37 cellular contexts compared by ENCODE assay signal in the genomic region with DNA sequence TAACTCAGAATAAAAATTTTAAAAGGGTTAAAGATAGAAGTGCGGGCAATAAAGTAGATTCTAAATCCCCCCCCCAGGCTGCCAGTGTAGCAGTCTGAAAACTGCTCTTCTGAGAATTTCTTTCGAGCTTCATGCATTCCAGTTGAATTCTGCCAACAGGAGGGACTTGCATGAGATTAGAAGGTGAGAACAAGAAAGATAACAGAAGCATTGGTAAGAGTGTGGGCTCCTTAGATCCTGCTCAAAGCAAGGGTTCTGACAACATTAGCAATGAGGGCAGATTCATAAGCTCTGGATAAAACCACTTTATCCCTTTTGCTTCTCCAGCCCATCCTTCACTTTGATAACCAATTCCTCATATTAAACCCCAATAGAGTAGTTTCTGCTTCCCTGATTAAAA.
"Had no signal": no experiment of that assay in that cellular context is flagged by ENCODE, and none has a peak within 500 bp of the region (broad histone marks: within the 10 kb centered on the region; RNA-seq: fewer than 3 reads in every experiment).

No MANE protein-coding gene starts in this region.

- H3K4me1 ChIP-seq: adrenal gland, ascending aorta, body of pancreas, breast epithelium had no signal

- H3K9me3 ChIP-seq: adrenal gland, ascending aorta, body of pancreas had no signal

- H3K4me1 Mint-ChIP-seq: activated naive CD4-positive, alpha-beta T cell treated with anti-CD3 and anti-CD28 coated beads, Interleukin-2, amount 10 ng/mL, durations not matched to agents 7 days and 5 days; activated naive CD4-positive, alpha-beta T cell treated with anti-CD3 and anti-CD28 coated beads, Interleukin-2, amount 50 U/mL, for 24 hours; activated naive CD8-positive, alpha-beta T cell treated with anti-CD3 and anti-CD28 coated beads for 36 hours; activated naive CD8-positive, alpha-beta T cell treated with anti-CD3 and anti-CD28 coated beads, Interleukin-2, amount 10 ng/mL, durations not matched to agents 7 days and 5 days; activated naive CD8-positive, alpha-beta T cell treated with anti-CD3 and anti-CD28 coated beads, Interleukin-2, amount 50 U/mL, for 24 hours; activated T-helper 17 cell treated with anti-CD3 and anti-CD28 coated beads, Interleukin-2, amount 50 U/mL, for 72 hours; central memory CD8-positive, alpha-beta T cell had no signal

- H3K4me3 ChIP-seq: adrenal gland, ascending aorta, body of pancreas, breast epithelium, cardiac muscle cell had no signal

- H3K36me3 Mint-ChIP-seq: activated naive CD4-positive, alpha-beta T cell treated with anti-CD3 and anti-CD28 coated beads, Interleukin-2, amount 10 ng/mL, durations not matched to agents 7 days and 5 days; activated naive CD4-positive, alpha-beta T cell treated with anti-CD3 and anti-CD28 coated beads, Interleukin-2, amount 50 U/mL, for 24 hours; activated naive CD8-positive, alpha-beta T cell; activated naive CD8-positive, alpha-beta T cell treated with anti-CD3 and anti-CD28 coated beads for 36 hours; activated naive CD8-positive, alpha-beta T cell treated with anti-CD3 and anti-CD28 coated beads, Interleukin-2, amount 10 ng/mL, durations not matched to agents 7 days and 5 days; brain had no signal

- H3K27me3 Mint-ChIP-seq: activated naive CD4-positive, alpha-beta T cell treated with anti-CD3 and anti-CD28 coated beads, Interleukin-2, amount 10 ng/mL, durations not matched to agents 7 days and 5 days; activated naive CD4-positive, alpha-beta T cell treated with anti-CD3 and anti-CD28 coated beads, Interleukin-2, amount 50 U/mL, for 24 hours; activated naive CD8-positive, alpha-beta T cell; activated naive CD8-positive, alpha-beta T cell treated with anti-CD3 and anti-CD28 coated beads for 36 hours; activated naive CD8-positive, alpha-beta T cell treated with anti-CD3 and anti-CD28 coated beads, Interleukin-2, amount 10 ng/mL, durations not matched to agents 7 days and 5 days; activated naive CD8-positive, alpha-beta T cell treated with anti-CD3 and anti-CD28 coated beads, Interleukin-2, amount 50 U/mL, for 24 hours; activated T-cell treated with anti-CD3 and anti-CD28 coated beads, Interleukin-2, amount 50 U/mL, for 24 hours; activated T-helper 17 cell treated with anti-CD3 and anti-CD28 coated beads, Interleukin-2, amount 50 U/mL, for 72 hours; central memory CD8-positive, alpha-beta T cell had no signal

- H3K4me3 Mint-ChIP-seq: activated naive CD4-positive, alpha-beta T cell treated with anti-CD3 and anti-CD28 coated beads for 36 hours; activated naive CD4-positive, alpha-beta T cell treated with anti-CD3 and anti-CD28 coated beads, Interleukin-2, amount 10 ng/mL, durations not matched to agents 7 days and 5 days; activated naive CD4-positive, alpha-beta T cell treated with anti-CD3 and anti-CD28 coated beads, Interleukin-2, amount 50 U/mL, for 24 hours; activated naive CD8-positive, alpha-beta T cell; activated naive CD8-positive, alpha-beta T cell treated with anti-CD3 and anti-CD28 coated beads for 36 hours; activated naive CD8-positive, alpha-beta T cell treated with anti-CD3 and anti-CD28 coated beads, Interleukin-2, amount 10 ng/mL, durations not matched to agents 7 days and 5 days; activated naive CD8-positive, alpha-beta T cell treated with anti-CD3 and anti-CD28 coated beads, Interleukin-2, amount 50 U/mL, for 24 hours; activated T-cell treated with anti-CD3 and anti-CD28 coated beads, Interleukin-2, amount 50 U/mL, for 24 hours; activated T-cell treated with anti-CD3 and anti-CD28 coated beads, Interleukin-2, amount 50 U/mL, for 4 hours; activated T-cell treated with anti-CD3 and anti-CD28 coated beads, Interleukin-2, amount 50 U/mL, for 72 hours; activated T-helper 1 cell treated with anti-CD3 and anti-CD28 coated beads, Interleukin-12 subunit alpha, Interleukin-12 subunit beta, Interleukin-2, Interleukin-4 antibody, amounts not matched to agents 30 ng/mL and 10 ng/mL and 1 ng/mL, durations not matched to agents 14 hours and 24 hours and 36 hours; activated T-helper 17 cell treated with anti-CD3 and anti-CD28 coated beads, Interleukin-2, amount 50 U/mL, for 72 hours; brain; central memory CD8-positive, alpha-beta T cell had no signal

- DNase-seq: activated effector memory CD4-positive, alpha-beta T cell treated with anti-CD3 and anti-CD28 coated beads, Interleukin-2, amount 50 U/mL, for 16 hours; activated effector memory CD4-positive, alpha-beta T cell treated with Interleukin-2 at 50 U/mL for 16 hours; activated gamma-delta T cell; activated gamma-delta T cell treated with Interleukin-2 at 50 U/mL for 16 hours; activated naive CD4-positive, alpha-beta T cell; activated naive CD4-positive, alpha-beta T cell treated with anti-CD3 and anti-CD28 coated beads for 36 hours; activated naive CD4-positive, alpha-beta T cell treated with anti-CD3 and anti-CD28 coated beads, Interleukin-2, amount 10 ng/mL, durations not matched to agents 7 days and 5 days; activated naive CD4-positive, alpha-beta T cell treated with anti-CD3 and anti-CD28 coated beads, Interleukin-2, amount 50 U/mL, for 16 hours; activated naive CD4-positive, alpha-beta T cell treated with Interleukin-2 at 50 U/mL for 16 hours; activated naive CD8-positive, alpha-beta T cell treated with anti-CD3 and anti-CD28 coated beads for 36 hours; activated naive CD8-positive, alpha-beta T cell treated with anti-CD3 and anti-CD28 coated beads, Interleukin-2, amount 10 ng/mL, durations not matched to agents 7 days and 5 days; activated naive CD8-positive, alpha-beta T cell treated with anti-CD3 and anti-CD28 coated beads, Interleukin-2, amount 50 U/mL, for 24 hours; activated T-cell treated with anti-CD3 and anti-CD28 coated beads, Interleukin-2, amount 50 U/mL, for 1 hour; activated T-cell treated with anti-CD3 and anti-CD28 coated beads, Interleukin-2, amount 50 U/mL, for 24 hours; activated T-cell treated with anti-CD3 and anti-CD28 coated beads, Interleukin-2, amount 50 U/mL, for 4 hours; activated T-cell treated with anti-CD3 and anti-CD28 coated beads, Interleukin-2, amount 50 U/mL, for 48 hours; activated T-cell treated with anti-CD3 and anti-CD28 coated beads, Interleukin-2, amount 50 U/mL, for 72 hours; adrenal gland; amniotic stem cell; amygdala; anterior cingulate cortex; aorta; body of pancreas; brain microvascular endothelial cell; central memory CD4-positive, alpha-beta T cell; cerebellar nuclear complex had no signal

- H3K27ac Mint-ChIP-seq: activated naive CD4-positive, alpha-beta T cell treated with anti-CD3 and anti-CD28 coated beads for 36 hours; activated naive CD4-positive, alpha-beta T cell treated with anti-CD3 and anti-CD28 coated beads, Interleukin-2, amount 10 ng/mL, durations not matched to agents 7 days and 5 days; activated naive CD4-positive, alpha-beta T cell treated with anti-CD3 and anti-CD28 coated beads, Interleukin-2, amount 50 U/mL, for 24 hours; activated naive CD4-positive, alpha-beta T cell treated with anti-CD3 and anti-CD28 coated beads, Interleukin-2, amount 50 U/mL, for 72 hours; activated naive CD8-positive, alpha-beta T cell; activated naive CD8-positive, alpha-beta T cell treated with anti-CD3 and anti-CD28 coated beads for 36 hours; activated naive CD8-positive, alpha-beta T cell treated with anti-CD3 and anti-CD28 coated beads, Interleukin-2, amount 10 ng/mL, durations not matched to agents 7 days and 5 days; activated naive CD8-positive, alpha-beta T cell treated with anti-CD3 and anti-CD28 coated beads, Interleukin-2, amount 50 U/mL, for 24 hours; activated T-cell treated with anti-CD3 and anti-CD28 coated beads, Interleukin-2, amount 50 U/mL, for 24 hours; activated T-cell treated with anti-CD3 and anti-CD28 coated beads, Interleukin-2, amount 50 U/mL, for 72 hours; activated T-helper 1 cell treated with anti-CD3 and anti-CD28 coated beads, Interleukin-12 subunit alpha, Interleukin-12 subunit beta, Interleukin-2, Interleukin-4 antibody, amounts not matched to agents 30 ng/mL and 10 ng/mL and 1 ng/mL, durations not matched to agents 14 hours and 24 hours and 36 hours; activated T-helper 17 cell treated with anti-CD3 and anti-CD28 coated beads, Interleukin-2, amount 50 U/mL, for 72 hours; activated T-helper 2 cell treated with anti-CD3 and anti-CD28 coated beads, Interferon-gamma antibody, Interleukin-2, Interleukin-4, amounts not matched to agents 10 μg/mL and 5 μg/mL and 100 μg/mL, durations not matched to agents 14 hours and 24 hours and 36 hours; brain had no signal

- H3K27ac ChIP-seq: adrenal gland, ascending aorta, body of pancreas, brain microvascular endothelial cell, breast epithelium, cardiac muscle cell had no signal

- H3K9me3 Mint-ChIP-seq: activated naive CD4-positive, alpha-beta T cell treated with anti-CD3 and anti-CD28 coated beads, Interleukin-2, amount 50 U/mL, for 24 hours; activated T-cell treated with anti-CD3 and anti-CD28 coated beads, Interleukin-2, amount 50 U/mL, for 4 hours had no signal

- ATAC-seq: activated naive CD4-positive, alpha-beta T cell treated with anti-CD3 and anti-CD28 coated beads, Interleukin-2, amount 50 U/mL, for 72 hours; activated naive CD8-positive, alpha-beta T cell treated with anti-CD3 and anti-CD28 coated beads, Interleukin-2, amount 50 U/mL, for 24 hours; activated T-cell treated with anti-CD3 and anti-CD28 coated beads, Interleukin-2, amount 50 U/mL, for 4 hours; activated T-cell treated with anti-CD3 and anti-CD28 coated beads, Interleukin-2, amount 50 U/mL, for 72 hours; activated T-helper 17 cell treated with anti-CD3 and anti-CD28 coated beads, Interleukin-2, amount 50 U/mL, for 72 hours; body of pancreas had no signal

- H3K27me3 ChIP-seq: adrenal gland, ascending aorta, body of pancreas, brain microvascular endothelial cell, breast epithelium, cardiac muscle cell had no signal

- H3K36me3 ChIP-seq: adrenal gland, ascending aorta, brain microvascular endothelial cell, breast epithelium, cardiac muscle cell had no signal
